In genomic region chr13:102699419-102699961, GRCh38 we compare ENCODE assay signal across 25 cellular contexts. TPM values are rescaled to one million over a fixed set of nuclear protein-coding genes. Genes with fewer than 3 reads are reported as not detected.
DNase-seq lines count a peak whose midpoint lies in the region; ATAC-seq and TF ChIP-seq lines count a peak whose summit lies in the region.
"Had no signal": no experiment of that assay in that cellular context is flagged by ENCODE, and none has a peak within 500 bp of the region (broad histone marks: within the 10 kb centered on the region; RNA-seq: fewer than 3 reads in every experiment).

No MANE protein-coding gene starts in this region.

- H3K9me3 Mint-ChIP-seq in glutamatergic neuron (ENCODE audit: unreplicated experiment) = peaks cover 1% of the 10 kb centered on the region
- peaks cover 4 to 6% of the 10 kb centered on the region in 2 experiments for H3K9me3 Mint-ChIP-seq in H9

- no peak overlapping the region for H2BK12ac ChIP-seq in H9 (ENCODE audit: insufficient read length, low read depth, low read length)

- H3K23me2 ChIP-seq in H9 (ENCODE audit: insufficient read length, low read depth, low read length, poor library complexity, severe bottlenecking) = no peaks in the 10 kb centered on the region

- H3K27ac Mint-ChIP-seq in glutamatergic neuron (ENCODE audit: unreplicated experiment) = no peak overlapping the region
- no peak overlapping the region for H3K27ac Mint-ChIP-seq in H9
- H3K27ac Mint-ChIP-seq: CD8-positive, alpha-beta memory T cell; GM23338 had no signal

- intact Hi-C loops in psoas muscle (cut with DNase I) (no loop called here), vagina (cut with DNase I) (no loop called here)

- no peak for TF ChIP-seq POLR2A in vagina (IDR thresholded peaks at IDR 0.05)

- H3K36me3 Mint-ChIP-seq in glutamatergic neuron (ENCODE audit: unreplicated experiment) (peaks cover 6% of the 10 kb centered on the region), H9 (ENCODE audit: insufficient read depth in 1 of 3, low read depth in 3 of 3) (peaks cover 0 to 4% (median 3%) of the 10 kb centered on the region in 3 experiments; a peak in 2 of 7 replicates)

- ATAC-seq in psoas muscle = peak in 1 of 4 donors; percentile 8
- ATAC-seq: GM23338 had no signal

- H3K4me1 ChIP-seq in psoas muscle = peaks cover 36% of the 10 kb centered on the region
- H3K4me1 ChIP-seq in vagina = peaks cover 11% of the 10 kb centered on the region
- H3K4me1 ChIP-seq in H9 (ENCODE audit: insufficient read depth, low read length) = peaks cover 2% of the 10 kb centered on the region; the same call in 1 of the 2 replicates

- no peak overlapping the region for H3K4ac ChIP-seq in H9 (ENCODE audit: low read depth, low read length)

- no peak overlapping the region for H4K5ac ChIP-seq in H9 (ENCODE audit: insufficient read length, low read depth, low read length)

- no peak overlapping the region for H3K56ac ChIP-seq in H9 (ENCODE audit: insufficient read length, low read depth, low read length)

- peaks cover 8% of the 10 kb centered on the region for H3K4me1 Mint-ChIP-seq in glutamatergic neuron (ENCODE audit: low read depth, unreplicated experiment)
- H3K4me1 Mint-ChIP-seq in H9 = peaks cover 4 to 13% of the 10 kb centered on the region in 2 experiments; a peak in 2 of 4 replicates
- H3K4me1 Mint-ChIP-seq: CD8-positive, alpha-beta memory T cell had no signal

- H4K20me1 ChIP-seq in H9 (ENCODE audit: control insufficient read depth, insufficient read depth, insufficient read length) = no peaks in the 10 kb centered on the region

- no peak overlapping the region for H3K23ac ChIP-seq in H9 (ENCODE audit: insufficient read length, low read depth, low read length)

- H3K4me2 ChIP-seq in H9 (ENCODE audit: insufficient read depth, insufficient read length, low read length) = no peak overlapping the region
- H3K4me2 ChIP-seq: GM23338, SK-N-SH had no signal

- H3K79me2 ChIP-seq in H9 (ENCODE audit: insufficient read depth, low read length) = no peaks in the 10 kb centered on the region

- H2AK5ac ChIP-seq in H9 (ENCODE audit: insufficient read length, low read length) = no peak overlapping the region

- H2AFZ ChIP-seq in H9 (ENCODE audit: low read length) = no peak overlapping the region
- H2AFZ ChIP-seq: GM23338 had no signal

- no peak overlapping the region for H2BK120ac ChIP-seq in H9 (ENCODE audit: low read depth, low read length, poor library complexity, severe bottlenecking)

- H4K91ac ChIP-seq in H9 (ENCODE audit: insufficient read length, low read depth, low read length) = no peak overlapping the region

- H2BK5ac ChIP-seq in H9 (ENCODE audit: insufficient read length, low read length) = no peak overlapping the region

- DNase-seq in NCI-H524 (lab: John Stamatoyannopoulos, UW) = peak; percentile 27 to 36
- no peak for DNase-seq in NCI-H524 treated with DMSO at 0.1 percent for 48 hours (lab: John Stamatoyannopoulos, UW)
- DNase-seq in glutamatergic neuron = peak; percentile 31
- no peak for DNase-seq in psoas muscle
- DNase-seq in vagina (ENCODE audit: extremely low spot score in 2 of 2) = no peak
- no peak for DNase-seq in DMS 273 treated with DMSO at 0.1 percent for 48 hours (lab: John Stamatoyannopoulos, UW)
- no peak for DNase-seq in H9
- DNase-seq in putamen (ENCODE audit: low spot score) = no peak
- DNase-seq: 8988T; C1 segment of cervical spinal cord; Calu3; CD8-positive, alpha-beta memory T cell; HCEC 1CT; KG1; NCI-H1092; NCI-H2029 treated with DMSO at 0.1 percent for 48 hours; NCI-H446 treated with DMSO at 0.1 percent for 48 hours; NCI-H748 treated with DMSO at 0.1 percent for 48 hours; SIG-M5; SK-N-SH had no signal

- H3K27me3 Mint-ChIP-seq in glutamatergic neuron (ENCODE audit: unreplicated experiment) = peaks cover 1% of the 10 kb centered on the region
- peaks cover 2% of the 10 kb centered on the region; the same call in 1 of the 2 replicates for H3K27me3 Mint-ChIP-seq in H9 (ENCODE audit: low read depth)

- H3K27ac ChIP-seq in psoas muscle (peak overlapping the region; percentile 78), vagina (peak overlapping the region; percentile 59), H9 (ENCODE audit: insufficient read length, low read depth, low read length) (no peak overlapping the region)
- H3K27ac ChIP-seq: HL-60, RWPE1 had no signal

- H3T11ph ChIP-seq in H9 (ENCODE audit: low read length) = no peak overlapping the region

- no peaks in the 10 kb centered on the region for H3K27me3 ChIP-seq in psoas muscle (ENCODE audit: insufficient read depth in 3 of 3, low read length in 2 of 3)
- no peaks in the 10 kb centered on the region for H3K27me3 ChIP-seq in vagina
- H3K27me3 ChIP-seq in H9 (ENCODE audit: insufficient read depth, low read length) = no peaks in the 10 kb centered on the region

- no peak overlapping the region for H3K9ac ChIP-seq in H9 (ENCODE audit: extremely low read depth, insufficient read length, low read length)
- H3K9ac ChIP-seq: SK-N-SH had no signal

- H3K4me3 ChIP-seq in psoas muscle (no peak overlapping the region), vagina (no peak overlapping the region)
- H3K4me3 ChIP-seq: GM23338 had no signal

- no peak overlapping the region for H3K14ac ChIP-seq in H9 (ENCODE audit: insufficient read depth, low read length)

- no peak overlapping the region for H2BK15ac ChIP-seq in H9 (ENCODE audit: low read depth, low read length)

- H3K9me3 ChIP-seq in psoas muscle (no peaks in the 10 kb centered on the region), vagina (no peaks in the 10 kb centered on the region), H9 (ENCODE audit: control insufficient read depth, low read depth, low read length) (no peaks in the 10 kb centered on the region)

- TF ChIP-seq CTCF in glutamatergic neuron (IDR thresholded peaks at IDR 0.05; ENCODE audit: partially characterized antibody, unreplicated experiment) (no peak), psoas muscle (IDR thresholded peaks at IDR 0.05) (no peak), vagina (IDR thresholded peaks at IDR 0.05) (no peak), H9 (conservative IDR thresholded peaks at IDR 0.05) (no peak)

- no peaks in the 10 kb centered on the region for H3K36me3 ChIP-seq in psoas muscle (ENCODE audit: insufficient read depth in 1 of 2, low read depth in 1 of 2)
- no peaks in the 10 kb centered on the region for H3K36me3 ChIP-seq in vagina

- H3K79me1 ChIP-seq in H9 (ENCODE audit: insufficient read depth, low read depth, low read length, poor library complexity, severe bottlenecking) = no peaks in the 10 kb centered on the region

- 47 to 61% (median 60%) methylated on average over 4 of the region's 4 CpGs for WGBS in psoas muscle, 3 donors
- no CpG with 5 or more reads among the region's 4 CpGs for WGBS in H9 (ENCODE audit: extremely low coverage, insufficient read length, low lambda C conversion rate)

- H2BK20ac ChIP-seq in H9 (ENCODE audit: low read depth, low read length, poor library complexity, severe bottlenecking) = no peak overlapping the region

- H3K4me3 Mint-ChIP-seq in glutamatergic neuron (ENCODE audit: unreplicated experiment) (no peak overlapping the region), H9 (no peak overlapping the region)
- H3K4me3 Mint-ChIP-seq: CD8-positive, alpha-beta memory T cell; GM23338 had no signal

- H3K18ac ChIP-seq in H9 (ENCODE audit: insufficient read length, low read depth, low read length) = no peak overlapping the region

- no peak overlapping the region for H4K8ac ChIP-seq in H9 (replicated peaks; ENCODE audit: insufficient read length, low read depth, low read length)

RNA-seq across cellular contexts. Expression of gene METTL21C, which starts 4.6 kb away (rescaled TPM):
- total RNA-seq in glutamatergic neuron (ENCODE audit: unreplicated experiment) (not detected), psoas muscle (10 to 100 TPM in 1 of 4 donors, 1 to 10 TPM in 2, under 1 TPM in 1; 0.19 to 12.5 (median 2.6) TPM), vagina (not detected), H9 (2021) (not detected in 2 replicates)
- under 1 TPM; 0.25 to 0.34 (median 0.31) TPM for polyA plus RNA-seq in psoas muscle
- total RNA-seq: Calu3; CD8-positive, alpha-beta memory T cell; Daoy; GM23338; HT1080 had no signal
- polyA plus RNA-seq: CD8-positive, alpha-beta memory T cell; GM23338; SK-N-SH had no signal

Comparison
In these comparisons a context has a peak if more than half of its experiments do, and no peak if none do; other contexts are left out.
1. DNase-seq: peak in NCI-H524 (2 of 2) and glutamatergic neuron (single experiment); none in NCI-H524 treated with DMSO at 0.1 percent for 48 hours (single experiment), psoas muscle (0 of 2), vagina (0 of 2), DMS 273 treated with DMSO at 0.1 percent for 48 hours (single experiment), H9 (single experiment) and putamen (single experiment).